Comparison of ENCODE assay signal across 18 cellular contexts in genomic region chr9:138063785-138064184, GRCh38.
DNase-seq lines count a peak whose midpoint lies in the region; ATAC-seq, FAIRE-seq and TF ChIP-seq lines count a peak whose summit lies in the region.
"Had no signal": no experiment of that assay in that cellular context is flagged by ENCODE, and none has a peak within 500 bp of the region (broad histone marks: within the 10 kb centered on the region; RNA-seq: fewer than 3 reads in every experiment).

No MANE protein-coding gene starts in this region.

- H3K4me3 Mint-ChIP-seq in H9, result peak overlapping the region in 1 of 2 experiments; percentile 44; a peak in 1 of 5 replicates
- H3K4me3 Mint-ChIP-seq: CD4-positive, alpha-beta memory T cell had no signal

- no peaks in the 10 kb centered on the region for H3K27me3 Mint-ChIP-seq in H9 (ENCODE audit: low read depth)

- H3K27ac ChIP-seq in H9 (ENCODE audit: insufficient read length, low read depth, low read length) (no peak overlapping the region), Peyer's patch (no peak overlapping the region), kidney (ENCODE audit: low read depth in 2 of 2, low read length in 2 of 2) (no peak overlapping the region), spleen (no peak overlapping the region)
- H3K27ac ChIP-seq: GM23248 had no signal

- no CpG with 5 or more reads among the region's 9 CpGs for WGBS in H9 (ENCODE audit: extremely low coverage, insufficient read length, low lambda C conversion rate)
- 82 to 87% (median 83%) methylated on average over 9 of the region's 9 CpGs for WGBS in spleen, 5 donors

- DNase-seq in H9 (peak; percentile 2), Peyer's patch (peak in 2 of 3 donors; percentile 8 to 11), kidney (peak; percentile 22), spleen (peak; percentile 44), frontal cortex (ENCODE audit: low spot score in 2 of 2) (no peak)
- DNase-seq: C1 segment of cervical spinal cord; Caco-2; CD4-positive, alpha-beta memory T cell; DMS153; DND-41; GM23248; H7 had no signal

- H3K14ac ChIP-seq in H9 (ENCODE audit: insufficient read depth, low read length), result no peak overlapping the region

- TF ChIP-seq CTCF in H9 (conservative IDR thresholded peaks at IDR 0.05) (no peak), Peyer's patch (IDR thresholded peaks at IDR 0.05) (no peak), kidney (IDR thresholded peaks at IDR 0.05; ENCODE audit: borderline replicate concordance, extremely low read depth, insufficient read depth) (no peak), spleen (IDR thresholded peaks at IDR 0.05 in 8 of 11, conservative IDR thresholded peaks at IDR 0.05 in 3 of 11) (no peak)

- H3K4me2 ChIP-seq in H9 (ENCODE audit: insufficient read depth, insufficient read length, low read length), result no peak overlapping the region

- intact Hi-C loops in kidney (cut with DNase I), result no loop called here
- intact Hi-C loops in spleen (cut with DNase I; ENCODE audit: low total_unique reads), result no loop called here

- H2BK5ac ChIP-seq in H9 (ENCODE audit: insufficient read length, low read length), result no peak overlapping the region

- no peak overlapping the region for H3K56ac ChIP-seq in H9 (ENCODE audit: insufficient read length, low read depth, low read length)

- H3K18ac ChIP-seq in H9 (ENCODE audit: insufficient read length, low read depth, low read length), result no peak overlapping the region

- H2BK12ac ChIP-seq in H9 (ENCODE audit: insufficient read length, low read depth, low read length), result no peak overlapping the region

- no peak overlapping the region for H3K4me3 ChIP-seq in Peyer's patch
- H3K4me3 ChIP-seq in kidney (ENCODE audit: low read length in 2 of 2), result no peak overlapping the region
- no peak overlapping the region for H3K4me3 ChIP-seq in spleen
- H3K4me3 ChIP-seq: GM23248 had no signal

- H4K8ac ChIP-seq in H9 (replicated peaks; ENCODE audit: insufficient read length, low read depth, low read length), result no peak overlapping the region

- H3K36me3 ChIP-seq in Peyer's patch (no peaks in the 10 kb centered on the region), kidney (ENCODE audit: control insufficient read depth in 1 of 2, insufficient read depth in 2 of 2, low read length in 2 of 2) (no peaks in the 10 kb centered on the region), spleen (no peaks in the 10 kb centered on the region)

- no peak overlapping the region for H2BK15ac ChIP-seq in H9 (ENCODE audit: low read depth, low read length)

- no peaks in the 10 kb centered on the region for H3K79me2 ChIP-seq in H9 (ENCODE audit: insufficient read depth, low read length)

- peaks cover 22 to 24% of the 10 kb centered on the region in 2 experiments for H3K4me1 Mint-ChIP-seq in H9
- H3K4me1 Mint-ChIP-seq: CD4-positive, alpha-beta memory T cell had no signal

- no peaks in the 10 kb centered on the region for H4K20me1 ChIP-seq in H9 (ENCODE audit: control insufficient read depth, insufficient read depth, insufficient read length)

- no peak overlapping the region for H2AK5ac ChIP-seq in H9 (ENCODE audit: insufficient read length, low read length)

- H3K4me1 ChIP-seq in H9 (ENCODE audit: insufficient read depth, low read length) (no peaks in the 10 kb centered on the region), Peyer's patch (no peaks in the 10 kb centered on the region), kidney (ENCODE audit: control insufficient read depth in 1 of 2, insufficient read depth in 1 of 2, low read depth in 1 of 2, low read length in 2 of 2) (no peaks in the 10 kb centered on the region), spleen (no peaks in the 10 kb centered on the region)
- H3K4me1 ChIP-seq: Caco-2 had no signal

- H3K9ac ChIP-seq in H9 (ENCODE audit: extremely low read depth, insufficient read length, low read length) (no peak overlapping the region), kidney (ENCODE audit: low read length in 2 of 2) (no peak overlapping the region)
- H3K9ac ChIP-seq: GM23248 had no signal

- no peak overlapping the region for H4K5ac ChIP-seq in H9 (ENCODE audit: insufficient read length, low read depth, low read length)

- TF ChIP-seq POLR2A in Peyer's patch (IDR thresholded peaks at IDR 0.05) (no peak), spleen (IDR thresholded peaks at IDR 0.05) (no peak)

- FAIRE-seq in kidney (lab: Jason Lieb, UNC) (no peak), frontal cortex (lab: Jason Lieb, UNC) (no peak)
- FAIRE-seq: G401.6, GM12892, H1 had no signal

- no peaks in the 10 kb centered on the region for H3K27me3 ChIP-seq in H9 (ENCODE audit: insufficient read depth, low read length)
- H3K27me3 ChIP-seq in Peyer's patch, result no peaks in the 10 kb centered on the region
- peaks cover 0 to 29% (median 0%) of the 10 kb centered on the region in 7 donors for H3K27me3 ChIP-seq in spleen (replicated peaks in 1 of 7)

- H3K9me3 Mint-ChIP-seq in H9, result no peaks in the 10 kb centered on the region
- H3K9me3 Mint-ChIP-seq: CD4-positive, alpha-beta memory T cell had no signal

- no peaks in the 10 kb centered on the region for H3K23me2 ChIP-seq in H9 (ENCODE audit: insufficient read length, low read depth, low read length, poor library complexity, severe bottlenecking)

- no peak overlapping the region for H2BK120ac ChIP-seq in H9 (ENCODE audit: low read depth, low read length, poor library complexity, severe bottlenecking)

- H3K36me3 Mint-ChIP-seq in H9 (ENCODE audit: insufficient read depth in 1 of 3, low read depth in 3 of 3), result peaks cover 34 to 49% (median 40%) of the 10 kb centered on the region in 3 experiments
- H3K36me3 Mint-ChIP-seq: CD4-positive, alpha-beta memory T cell had no signal

- H3K79me1 ChIP-seq in H9 (ENCODE audit: insufficient read depth, low read depth, low read length, poor library complexity, severe bottlenecking), result no peaks in the 10 kb centered on the region

- H3K23ac ChIP-seq in H9 (ENCODE audit: insufficient read length, low read depth, low read length), result no peak overlapping the region

- no peak overlapping the region for H3K4ac ChIP-seq in H9 (ENCODE audit: low read depth, low read length)

- no peak overlapping the region for H2AFZ ChIP-seq in H9 (ENCODE audit: low read length)
- H2AFZ ChIP-seq: GM23248 had no signal

- H3T11ph ChIP-seq in H9 (ENCODE audit: low read length), result no peak overlapping the region

- no peak overlapping the region for H2BK20ac ChIP-seq in H9 (ENCODE audit: low read depth, low read length, poor library complexity, severe bottlenecking)

- no peak overlapping the region for H4K91ac ChIP-seq in H9 (ENCODE audit: insufficient read length, low read depth, low read length)

- no peak overlapping the region; a peak in 1 of 7 replicates for H3K27ac Mint-ChIP-seq in H9
- H3K27ac Mint-ChIP-seq: CD4-positive, alpha-beta memory T cell had no signal

- ATAC-seq in GM19395 (IDR thresholded peaks at IDR 0.05; ENCODE audit: unreplicated experiment) (no peak), GM21390 (IDR thresholded peaks at IDR 0.05; ENCODE audit: unreplicated experiment) (no peak)
- ATAC-seq: HCT116 had no signal

- peaks cover 4% of the 10 kb centered on the region for H3K9me3 ChIP-seq in H9 (ENCODE audit: control insufficient read depth, low read depth, low read length)
- no peaks in the 10 kb centered on the region for H3K9me3 ChIP-seq in Peyer's patch
- no peaks in the 10 kb centered on the region for H3K9me3 ChIP-seq in kidney (ENCODE audit: control insufficient read depth in 1 of 2, low read length in 2 of 2)
- H3K9me3 ChIP-seq in spleen, result no peaks in the 10 kb centered on the region
- H3K9me3 ChIP-seq: Caco-2 had no signal

Comparison
In these comparisons a context has a peak if more than half of its experiments do, and no peak if none do; other contexts are left out.
1. DNase-seq: peak in H9 (single experiment), Peyer's patch (2 of 3), kidney (single experiment) and spleen (single experiment); none in frontal cortex (0 of 2).